In the genomic region with DNA sequence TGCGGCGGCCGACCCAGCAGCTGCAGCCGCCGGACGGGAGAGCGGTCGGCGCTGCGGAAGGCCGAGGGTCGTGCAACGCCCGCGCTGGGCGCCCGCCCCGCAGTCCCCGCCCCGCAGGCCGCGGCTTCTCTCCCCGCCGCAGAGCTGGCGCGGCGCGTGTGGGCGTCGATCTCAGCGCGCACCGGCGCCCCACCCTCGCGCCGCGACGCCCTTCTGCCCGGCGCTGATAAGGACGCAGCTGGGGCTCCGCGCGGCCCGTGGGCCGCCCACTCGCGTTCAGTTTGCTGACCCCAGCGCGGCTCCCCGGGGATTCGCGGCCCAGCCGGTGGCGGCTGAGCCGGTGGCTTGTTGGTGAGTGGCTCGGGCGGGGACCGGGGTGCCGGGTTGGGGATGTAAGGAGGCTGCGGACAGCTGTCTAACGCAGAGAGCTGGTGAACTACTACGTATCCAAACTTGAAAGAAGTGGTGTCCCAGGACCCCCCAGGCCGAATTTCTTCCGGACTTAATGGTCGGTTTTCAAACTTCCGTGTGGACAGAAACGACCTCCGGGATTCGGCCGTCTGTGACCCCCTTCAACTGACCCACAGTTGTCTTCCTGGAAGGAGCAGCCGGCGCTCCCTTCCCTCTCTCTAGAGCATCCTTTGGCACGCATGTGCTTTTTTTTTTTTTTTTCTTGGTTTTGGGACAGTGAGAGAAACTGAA, we compare ENCODE assay signal across 8 cellular contexts. TPM values are rescaled to one million over a fixed set of nuclear protein-coding genes. Genes with fewer than 3 reads are reported as not detected.
DNase-seq lines count a peak whose midpoint lies in the region; ATAC-seq, FAIRE-seq and TF ChIP-seq lines count a peak whose summit lies in the region.

No MANE protein-coding gene starts in this region.

- TF ChIP-seq RAD21 in K562 (CRISPR knock-in tag; conservative IDR thresholded peaks at IDR 0.05 in 1 of 2, IDR thresholded peaks at IDR 0.05 in 1 of 2) = no peak

- H3K9ac ChIP-seq in K562 (ENCODE audit: insufficient read depth in 1 of 2, low read depth in 2 of 2, low read length in 2 of 2) (peak overlapping the region; percentile 1 to 86; a peak in 2 of 4 replicates), iPS-18a (ENCODE audit: low read length) (peak overlapping the region; percentile 29)

- intact Hi-C loops in K562 (cut with micrococcal nuclease) (loop anchor here (2.0 kb wide), 1 partner anchor 147 kb away; no protein-coding TSS in a partner anchor), sigmoid colon (cut with DNase I) (no loop called here)

- peak; percentile 46 for ATAC-seq in GM18511 (IDR thresholded peaks at IDR 0.05; ENCODE audit: unreplicated experiment)
- ATAC-seq in K562 = peak; percentile 70

- WGBS in K562 (ENCODE audit: insufficient coverage, low coverage, missing lambda C conversion rate) = 0% methylated on average over 24 of the region's 75 CpGs
- 1% methylated on average over 75 of the region's 75 CpGs for WGBS in sigmoid colon, 2 donors

- H3K9me1 ChIP-seq in K562 (ENCODE audit: control insufficient read depth, insufficient read depth, low read length) = no peaks in the 10 kb centered on the region

- H3K4me1 ChIP-seq in K562 (replicated peaks in 1 of 2; ENCODE audit: control insufficient read depth in 2 of 2, insufficient read depth in 2 of 2, low read length in 2 of 2) = peaks cover 0 to 26% of the 10 kb centered on the region in 2 experiments; a peak in 4 of 5 replicates
- peaks cover 16% of the 10 kb centered on the region for H3K4me1 ChIP-seq in iPS-18a (ENCODE audit: control insufficient read depth, low read depth, low read length)
- H3K4me1 ChIP-seq in sigmoid colon = peaks cover 0 to 32% (median 28%) of the 10 kb centered on the region in 4 donors

- peak; percentile 65 for DNase-seq in AG20443 (ENCODE audit: low spot score)
- peak; percentile 2 for DNase-seq in NCI-H446 treated with DMSO at 0.1 percent for 48 hours (lab: John Stamatoyannopoulos, UW)
- peak; percentile 75 to 88 (median 82) for DNase-seq in K562 (ENCODE audit: extremely low read depth in 1 of 4, low spot score in 3 of 4)
- DNase-seq in sigmoid colon = no peak
- no peak for DNase-seq in 8988T
- no peak for DNase-seq in NCI-H2171 treated with DMSO at 0.1 percent for 48 hours (lab: John Stamatoyannopoulos, UW)

- H4K20me1 ChIP-seq in K562 (replicated peaks; ENCODE audit: control insufficient read depth, insufficient read depth, low read length) = 0 out of 2 replicates have a peak, but pooled peaks cover 11% of the 10 kb centered on the region

- POLR2A ChIA-PET in K562 (lab: Yijun Ruan, JAX) = interaction anchor here (0.7 to 0.8 kb wide), 2 partner anchors 29 to 222 kb away, joined by 3 read pairs; no protein-coding TSS in a partner anchor

- no peaks in the 10 kb centered on the region for H3K36me3 ChIP-seq in K562 (ENCODE audit: control insufficient read depth, insufficient read depth, low read length)
- no peaks in the 10 kb centered on the region for H3K36me3 ChIP-seq in iPS-18a (ENCODE audit: control insufficient read depth, low read depth, low read length)
- no peaks in the 10 kb centered on the region for H3K36me3 ChIP-seq in sigmoid colon

- TF ChIP-seq POLR2A in K562 (conservative IDR thresholded peaks at IDR 0.05) (no peak), sigmoid colon (IDR thresholded peaks at IDR 0.05) (no peak)

- peak overlapping the region; percentile 81 for H2AFZ ChIP-seq in K562 (ENCODE audit: low read depth, low read length)

- TF ChIP-seq EP300 in K562 (IDR thresholded peaks at IDR 0.05; ENCODE audit: low read length) = peak; percentile 13; the same call in 1 of the 2 replicates
- TF ChIP-seq EP300 in sigmoid colon (IDR thresholded peaks at IDR 0.05) = no peak

- CTCF ChIA-PET in K562 (lab: Yijun Ruan, JAX; ENCODE audit: low intra/inter-chr PET ratio) = no interaction called here

- no peaks in the 10 kb centered on the region for H3K79me2 ChIP-seq in K562 (ENCODE audit: control insufficient read depth, insufficient read depth, low read length)

- H3K4me2 ChIP-seq in K562 (ENCODE audit: insufficient read depth, low read length) = peak overlapping the region; percentile 71

- peak overlapping the region; percentile 50 for H3K4me3 ChIP-seq in K562
- H3K4me3 ChIP-seq in iPS-18a (ENCODE audit: low read length) = peak overlapping the region; percentile 79
- H3K4me3 ChIP-seq in sigmoid colon = peak overlapping the region; percentile 43 to 70 (median 62)

- no peak overlapping the region for H3K27ac ChIP-seq in K562 (ENCODE audit: extremely low read depth, low read depth, low read length)
- no peak overlapping the region for H3K27ac ChIP-seq in iPS-18a (ENCODE audit: low read length)
- peak overlapping the region; percentile 10 to 36 (median 34) for H3K27ac ChIP-seq in sigmoid colon

- H3K27me3 ChIP-seq in K562 (ENCODE audit: control insufficient read depth in 2 of 2, insufficient read depth in 2 of 2, low read length in 2 of 2) (peaks cover 17 to 57% of the 10 kb centered on the region in 2 experiments), iPS-18a (ENCODE audit: control insufficient read depth, insufficient read depth, low read length) (peaks cover 45% of the 10 kb centered on the region), sigmoid colon (peaks cover 16 to 61% (median 41%) of the 10 kb centered on the region in 3 donors)

- no peak for TF ChIP-seq CTCF in K562 (IDR thresholded peaks at IDR 0.05 in 2 of 3, conservative IDR thresholded peaks at IDR 0.05 in 1 of 3; ENCODE audit: insufficient read depth in 2 of 3, low read depth in 1 of 3, low read length in 3 of 3)
- TF ChIP-seq CTCF in sigmoid colon (IDR thresholded peaks at IDR 0.05) = no peak

- in situ Hi-C loops in K562 (cut with MboI) = no loop called here

- FAIRE-seq in K562 (lab: Jason Lieb, UNC) = no peak

- BruUV-seq in K562 (replicated peaks; lab: Mats Ljungman, UMichigan) = no TSS peak

- H3K9me3 ChIP-seq in K562 (replicated peaks; ENCODE audit: control insufficient read depth, insufficient read depth, low read depth, low read length) (no peaks in the 10 kb centered on the region), iPS-18a (ENCODE audit: control insufficient read depth, low read depth, low read length) (no peaks in the 10 kb centered on the region), sigmoid colon (no peaks in the 10 kb centered on the region)

TF ChIP-seq in K562, 482 proteins besides CTCF, POLR2A, EP300 and RAD21 (continues in another document):
- TF ChIP-seq TEAD4 (IDR thresholded peaks at IDR 0.05; ENCODE audit: low read length) (peak; percentile 66), TEAD4 (CRISPR knock-in tag; IDR thresholded peaks at IDR 0.05; ENCODE audit: borderline replicate concordance) (no peak), GATAD2A (IDR thresholded peaks at IDR 0.05) (0 out of 2 replicates have a peak, but pooled peaks have one; percentile 33), ZNF717 (CRISPR knock-in tag; IDR thresholded peaks at IDR 0.05) (no peak), STAG1 (CRISPR knock-in tag; IDR thresholded peaks at IDR 0.05; ENCODE audit: borderline replicate concordance) (no peak), ZNF24 (IDR thresholded peaks at IDR 0.05) (no peak), SETDB1 (IDR thresholded peaks at IDR 0.05; ENCODE audit: low read length) (no peak), ZNF354B (CRISPR knock-in tag; IDR thresholded peaks at IDR 0.05) (no peak)
- TF ChIP-seq, protein P1, sequence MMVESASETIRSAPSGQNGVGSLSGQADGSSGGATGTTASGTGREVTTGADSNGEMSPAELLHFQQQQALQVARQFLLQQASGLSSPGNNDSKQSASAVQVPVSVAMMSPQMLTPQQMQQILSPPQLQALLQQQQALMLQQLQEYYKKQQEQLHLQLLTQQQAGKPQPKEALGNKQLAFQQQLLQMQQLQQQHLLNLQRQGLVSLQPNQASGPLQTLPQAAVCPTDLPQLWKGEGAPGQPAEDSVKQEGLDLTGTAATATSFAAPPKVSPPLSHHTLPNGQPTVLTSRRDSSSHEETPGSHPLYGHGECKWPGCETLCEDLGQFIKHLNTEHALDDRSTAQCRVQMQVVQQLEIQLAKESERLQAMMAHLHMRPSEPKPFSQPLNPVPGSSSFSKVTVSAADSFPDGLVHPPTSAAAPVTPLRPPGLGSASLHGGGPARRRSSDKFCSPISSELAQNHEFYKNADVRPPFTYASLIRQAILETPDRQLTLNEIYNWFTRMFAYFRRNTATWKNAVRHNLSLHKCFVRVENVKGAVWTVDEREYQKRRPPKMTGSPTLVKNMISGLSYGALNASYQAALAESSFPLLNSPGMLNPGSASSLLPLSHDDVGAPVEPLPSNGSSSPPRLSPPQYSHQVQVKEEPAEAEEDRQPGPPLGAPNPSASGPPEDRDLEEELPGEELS (CRISPR knock-in tag; IDR thresholded peaks at IDR 0.05; ENCODE audit: borderline replicate concordance) = no peak

RNA-seq across cellular contexts. Expression of a gene that starts 1.6 kb away (rescaled TPM):
- total RNA-seq in K562 (2011; cell fraction: chromatin; rRNA removed; ENCODE audit: low replicate concordance) = 0.83 and 1.1 TPM in 2 replicates
- 0.53 and 0.83 TPM in 2 replicates for total RNA-seq in K562 (2011; cell fraction: nucleolus; rRNA removed)
- 0.51 and 0.69 TPM in 2 replicates for total RNA-seq in K562 (2011; cell fraction: nucleoplasm; rRNA removed)
- total RNA-seq in K562 (2014; rRNA removed) (0.04 and 0.05 TPM in 2 replicates), K562 (2014; rRNA removed; fragmentation: Illumina TruSeq; extraction: Trizol) (0.07 and 0.10 TPM in 2 replicates), K562 (2015; rRNA removed; fragmentation: Illumina TruSeq; extraction: Trizol) (0.04 TPM in 2 replicates), K562 (2021) (0.16 and 0.18 TPM in 2 replicates), sigmoid colon (1 to 10 TPM in 2 of 4 donors, under 1 TPM in 2; 0.66 to 2.2 (median 0.94) TPM)
- polyA plus RNA-seq in K562 (2011; rRNA removed) (0.43 and 0.66 TPM in 2 replicates), K562 (2014; fragmentation: Illumina TruSeq; extraction: Trizol) (0.07 and 0.10 TPM in 2 replicates), K562 (2014; fragmentation: Nextera tagmentation; extraction: Ambion mirVana) (under 1 TPM; 0.01 to 0.08 TPM), K562 (2014; rRNA removed) (0.03 and 0.16 TPM in 2 replicates), sigmoid colon (1 to 10 TPM; 4.2 to 7.2 (median 7.1) TPM)
- 0.33 and 0.59 TPM in 2 replicates for polyA plus RNA-seq in K562 (2011; cell fraction: cytosol; rRNA removed)
- polyA plus RNA-seq in K562 (2011; cell fraction: nucleus; rRNA removed) = 1.6 and 1.9 TPM in 2 replicates
- 0.12 and 0.24 TPM in 2 replicates for polyA plus RNA-seq in K562 (2012)
- 0.49 and 0.90 TPM in 2 replicates for polyA minus RNA-seq in K562 (2011; rRNA and poly(A)+ RNA removed)
- polyA minus RNA-seq in K562 (2011; cell fraction: cytosol; rRNA and poly(A)+ RNA removed) = 0.76 and 1.6 TPM in 2 replicates
- 0.67 and 1.1 TPM in 2 replicates for polyA minus RNA-seq in K562 (2011; cell fraction: nucleus; rRNA and poly(A)+ RNA removed)

Comparison
In these comparisons a context has a peak if more than half of its experiments do, and no peak if none do; other contexts are left out.
1. DNase-seq: peak in AG20443 (single experiment), NCI-H446 treated with DMSO at 0.1 percent for 48 hours (single experiment) and K562 (4 of 4); none in sigmoid colon (single experiment), 8988T (single experiment) and NCI-H2171 treated with DMSO at 0.1 percent for 48 hours (single experiment).
2. H3K27ac ChIP-seq: peak in sigmoid colon (4 of 4); none in K562 (single experiment) and iPS-18a (single experiment).
3. Peak in every context shown above with its lines, with median percentiles within 50 percentile points of each other: H3K4me3 ChIP-seq.